ENCODE assay signal across 28 cellular contexts in the genomic region with DNA sequence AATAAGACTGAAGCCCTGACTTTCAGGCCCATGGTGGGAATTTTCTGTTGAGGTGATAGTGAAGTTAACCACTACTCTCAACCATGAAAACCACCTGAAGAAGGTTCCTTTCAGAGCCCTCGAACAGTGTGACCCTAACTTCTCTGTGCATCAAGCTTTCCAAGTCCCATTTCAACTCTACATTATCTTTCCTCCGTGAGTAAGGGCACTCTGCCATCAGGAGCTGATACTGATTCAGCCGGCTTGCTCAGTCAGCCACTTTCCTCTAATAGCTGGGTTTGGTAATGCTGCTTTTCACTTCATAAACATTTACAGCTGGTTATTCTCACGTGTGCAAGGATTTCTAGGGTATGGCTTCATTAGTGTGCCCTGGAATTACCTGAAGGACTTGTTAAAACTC. TPM values are rescaled to one million over a fixed set of nuclear protein-coding genes. Genes with fewer than 3 reads are reported as not detected.
"Had no signal": no experiment of that assay in that cellular context is flagged by ENCODE, and none has a peak within 500 bp of the region (broad histone marks: within the 10 kb centered on the region; RNA-seq: fewer than 3 reads in every experiment).

No MANE protein-coding gene starts in this region.

- ATAC-seq: gastrocnemius medialis; left colon; lower lobe of right lung; naive thymus-derived CD8-positive, alpha-beta T cell; psoas muscle; right lobe of liver had no signal

- H3K27ac Mint-ChIP-seq: nephron progenitor cell had no signal

- H3K4me3 Mint-ChIP-seq: nephron progenitor cell had no signal

- H3K27me3 Mint-ChIP-seq: naive thymus-derived CD8-positive, alpha-beta T cell had no signal

- DNase-seq: dorsolateral prefrontal cortex; effector CD4-positive, alpha-beta T cell; foreskin fibroblast; gastrocnemius medialis; head of caudate nucleus; hippocampal formation; left colon; left ventricle myocardium inferior; lower lobe of right lung; naive thymus-derived CD8-positive, alpha-beta T cell; nephron progenitor cell; occipital lobe; ovary; posterior cingulate gyrus; psoas muscle; right lobe of liver; stimulated activated CD4-positive, alpha-beta T cell treated with anti-CD3 and anti-CD28 coated beads, Interleukin-12 subunit alpha, Interleukin-12 subunit beta, amount 100 ng/mL, for 4 hours; stimulated activated CD4-positive, alpha-beta T cell treated with anti-CD3 and anti-CD28 coated beads, Interleukin-1b, Interleukin-23, amount 100 ng/mL, for 48 hours; stimulated activated CD4-positive, alpha-beta T cell treated with anti-CD3 and anti-CD28 coated beads, Interleukin-4, amount 100 ng/mL, for 1 hour; stimulated activated CD8-positive, alpha-beta memory T cell treated with anti-CD3 and anti-CD28 coated beads, Interleukin-4, amount 100 ng/mL, for 48 hours; stimulated activated naive CD4-positive, alpha-beta T cell treated with Interleukin-2 at 50 U/mL for 16 hours; stomach; thyroid gland; trophoblast cell had no signal

- H3K9me3 Mint-ChIP-seq: naive thymus-derived CD8-positive, alpha-beta T cell; nephron progenitor cell had no signal

RNA-seq across cellular contexts. Expression of gene SLA2, which starts 10.7 kb away (rescaled TPM):
- total RNA-seq: gastrocnemius medialis, glomerular endothelial cell, myocyte, occipital lobe, renal cortical epithelial cell, smooth muscle cell had no signal
